ENCODE assay signal across 10 cellular contexts in genomic region chr4:129094347-129094746, GRCh38. TPM values are rescaled to one million over a fixed set of nuclear protein-coding genes. Genes with fewer than 3 reads are reported as not detected.
DNase-seq lines count a peak whose midpoint lies in the region; ATAC-seq and TF ChIP-seq lines count a peak whose summit lies in the region.
"Had no signal": no experiment of that assay in that cellular context is flagged by ENCODE, and none has a peak within 500 bp of the region (broad histone marks: within the 10 kb centered on the region; RNA-seq: fewer than 3 reads in every experiment).

No MANE protein-coding gene starts in this region.

- CTCF ChIA-PET in HCT116 (lab: Charles Lee): no interaction called here

- no peaks in the 10 kb centered on the region for H4K20me1 ChIP-seq in HCT116 (ENCODE audit: insufficient read depth)

- H3K4me3 ChIP-seq in CD4-positive, CD25-positive, alpha-beta regulatory T cell (ENCODE audit: low read depth, low read length): peak overlapping the region; percentile 99
- H3K4me3 ChIP-seq in HCT116 (replicated peaks in 1 of 2; ENCODE audit: low read depth in 1 of 2, low read length in 2 of 2) (peak overlapping the region in 1 of 2 experiments; percentile 86; a peak in 1 of 4 replicates), adipocyte (ENCODE audit: low read length) (peak overlapping the region; percentile 93)

- no peak for TF ChIP-seq RAD21 in HCT116 (IDR thresholded peaks at IDR 0.05; ENCODE audit: low read depth)

- TF ChIP-seq POLR2A in HCT116 (IDR thresholded peaks at IDR 0.05; ENCODE audit: borderline replicate concordance, extremely low read depth, insufficient read depth, insufficient read length): no peak

- peak overlapping the region in 1 of 3 donors; percentile 69 for H3K27ac Mint-ChIP-seq in CD4-positive, CD25-positive, alpha-beta regulatory T cell
- no peak overlapping the region for H3K27ac Mint-ChIP-seq in nephron

- H3K27ac ChIP-seq in CD4-positive, CD25-positive, alpha-beta regulatory T cell (ENCODE audit: insufficient read depth, low read length, poor library complexity, severe bottlenecking): peak overlapping the region; percentile 97
- no peak overlapping the region for H3K27ac ChIP-seq in HCT116 (ENCODE audit: low read depth, low read length)

- H3K27me3 Mint-ChIP-seq in CD4-positive, CD25-positive, alpha-beta regulatory T cell: no peaks in the 10 kb centered on the region
- no peaks in the 10 kb centered on the region for H3K27me3 Mint-ChIP-seq in nephron (ENCODE audit: low read depth)

- intact Hi-C loops in HCT116 (cut with micrococcal nuclease): no loop called here
- intact Hi-C loops in head of caudate nucleus (cut with DNase I): no loop called here

- H3K9me3 ChIP-seq in CD4-positive, CD25-positive, alpha-beta regulatory T cell (ENCODE audit: control insufficient read depth in 2 of 2, low read length in 2 of 2): no peaks in the 10 kb centered on the region
- H3K9me3 ChIP-seq in HCT116 (ENCODE audit: control insufficient read depth in 1 of 2, insufficient read depth in 1 of 2, low read depth in 1 of 2, low read length in 2 of 2) (no peaks in the 10 kb centered on the region), adipocyte (ENCODE audit: control insufficient read depth, low read length) (no peaks in the 10 kb centered on the region)
- H3K9me3 ChIP-seq: body of pancreas had no signal

- H3K27me3 ChIP-seq in CD4-positive, CD25-positive, alpha-beta regulatory T cell (ENCODE audit: control insufficient read depth, insufficient read depth, low read length): no peaks in the 10 kb centered on the region
- H3K27me3 ChIP-seq in HCT116 (ENCODE audit: insufficient read depth, low read length) (no peaks in the 10 kb centered on the region), adipocyte (replicated peaks; ENCODE audit: control insufficient read depth, insufficient read depth, low read length) (no peaks in the 10 kb centered on the region)
- H3K27me3 ChIP-seq: body of pancreas had no signal

- H2AFZ ChIP-seq in HCT116 (ENCODE audit: low read depth, low read length, poor library complexity, severe bottlenecking): no peak overlapping the region

- RAD21 ChIA-PET in HCT116 (lab: Charles Lee; ENCODE audit: low non-redundant PET in 1 of 2, low total read pairs in 2 of 2, uncharacterized antibody in 2 of 2, unreplicated experiment in 2 of 2): no interaction called here

- TF ChIP-seq CTCF in HCT116 (IDR thresholded peaks at IDR 0.05 in 2 of 3, conservative IDR thresholded peaks at IDR 0.05 in 1 of 3; ENCODE audit: borderline replicate concordance in 1 of 3, insufficient read depth in 1 of 3, low read depth in 2 of 3, low read length in 2 of 3) (no peak), nephron (IDR thresholded peaks at IDR 0.05; ENCODE audit: unreplicated experiment in 3 of 3) (no peak)

- no peaks in the 10 kb centered on the region for H3K9me3 Mint-ChIP-seq in CD4-positive, CD25-positive, alpha-beta regulatory T cell
- no peaks in the 10 kb centered on the region for H3K9me3 Mint-ChIP-seq in nephron

- H3K9me2 ChIP-seq in HCT116 (ENCODE audit: insufficient read depth): no peaks in the 10 kb centered on the region

- peak overlapping the region in 1 of 4 donors; percentile 55 for H3K4me3 Mint-ChIP-seq in CD4-positive, CD25-positive, alpha-beta regulatory T cell
- H3K4me3 Mint-ChIP-seq in nephron: peak overlapping the region; percentile 41 to 70 (median 66)

- no peaks in the 10 kb centered on the region for H3K36me3 Mint-ChIP-seq in CD4-positive, CD25-positive, alpha-beta regulatory T cell
- H3K36me3 Mint-ChIP-seq in nephron (ENCODE audit: low read depth): peaks cover 4% of the 10 kb centered on the region

- peak overlapping the region; percentile 82 for H3K4me2 ChIP-seq in HCT116 (ENCODE audit: low read length)

- H3K36me3 ChIP-seq in CD4-positive, CD25-positive, alpha-beta regulatory T cell (ENCODE audit: control insufficient read depth, insufficient read depth, low read length): no peaks in the 10 kb centered on the region
- no peaks in the 10 kb centered on the region for H3K36me3 ChIP-seq in HCT116 (ENCODE audit: control insufficient read depth in 1 of 2, insufficient read depth in 2 of 2, low read length in 2 of 2)
- H3K36me3 ChIP-seq in adipocyte (ENCODE audit: control insufficient read depth, insufficient read depth, low read length, severe bottlenecking): no peaks in the 10 kb centered on the region

- POLR2A ChIA-PET in HCT116 (lab: Charles Lee): no interaction called here

- peaks cover 50% of the 10 kb centered on the region for H3K4me1 ChIP-seq in CD4-positive, CD25-positive, alpha-beta regulatory T cell (ENCODE audit: control insufficient read depth, insufficient read depth, low read length, poor library complexity, severe bottlenecking)
- peaks cover 2 to 18% of the 10 kb centered on the region in 2 experiments; a peak in 3 of 4 replicates for H3K4me1 ChIP-seq in HCT116 (ENCODE audit: control insufficient read depth in 1 of 2, insufficient read depth in 2 of 2, low read length in 2 of 2)
- peaks cover 16% of the 10 kb centered on the region for H3K4me1 ChIP-seq in adipocyte (ENCODE audit: control insufficient read depth, insufficient read depth, low read length)

- no peak overlapping the region; the same call in 1 of the 2 replicates for H3K9ac ChIP-seq in HCT116 (ENCODE audit: low read length)
- peak overlapping the region; percentile 91 for H3K9ac ChIP-seq in adipocyte (ENCODE audit: low read length)

- H3K4me1 Mint-ChIP-seq in CD4-positive, CD25-positive, alpha-beta regulatory T cell: peaks cover 10 to 38% (median 33%) of the 10 kb centered on the region in 4 donors
- peaks cover 13% of the 10 kb centered on the region for H3K4me1 Mint-ChIP-seq in nephron

- H3K79me2 ChIP-seq in HCT116 (ENCODE audit: insufficient read depth, low read length): peaks cover 33% of the 10 kb centered on the region

- no TSS peak for BruUV-seq in HCT116 (replicated peaks; lab: Mats Ljungman, UMichigan)

- ATAC-seq in CD4-positive, CD25-positive, alpha-beta regulatory T cell (ENCODE audit: low read depth in 2 of 2): no peak
- no peak for ATAC-seq in HCT116
- no peak for ATAC-seq in HG03342 (IDR thresholded peaks at IDR 0.05; ENCODE audit: unreplicated experiment)
- ATAC-seq in GM18873 (IDR thresholded peaks at IDR 0.05; ENCODE audit: low FRiP score, unreplicated experiment): no peak

- DNase-seq in CD4-positive, CD25-positive, alpha-beta regulatory T cell: no peak
- DNase-seq in HCT116 (ENCODE audit: low read depth, low spot score): no peak
- no peak for DNase-seq in adipocyte (ENCODE audit: low read depth)
- DNase-seq in head of caudate nucleus: no peak
- no peak for DNase-seq in H4 (ENCODE audit: low spot score)
- DNase-seq: NCI-H226 had no signal

TF ChIP-seq in HCT116, 20 proteins besides CTCF, POLR2A, EP300 and RAD21 (continues in another document):
- TF ChIP-seq REST (IDR thresholded peaks at IDR 0.05; ENCODE audit: low read depth) (no peak), JUND (IDR thresholded peaks at IDR 0.05) (no peak), SRF (IDR thresholded peaks at IDR 0.05; ENCODE audit: low read depth) (no peak), ATF3 (IDR thresholded peaks at IDR 0.05) (no peak), MAX (IDR thresholded peaks at IDR 0.05) (no peak), TCF7L2 (IDR thresholded peaks at IDR 0.05; ENCODE audit: borderline replicate concordance, extremely low read depth, insufficient read depth, insufficient read length) (no peak), CEBPB (IDR thresholded peaks at IDR 0.05; ENCODE audit: low read depth) (no peak), SIN3A (IDR thresholded peaks at IDR 0.05; ENCODE audit: low read depth) (no peak), FOSL1 (IDR thresholded peaks at IDR 0.05; ENCODE audit: low read depth) (no peak), SP1 (IDR thresholded peaks at IDR 0.05; ENCODE audit: low read depth) (no peak), EGR1 (IDR thresholded peaks at IDR 0.05; ENCODE audit: low read depth) (no peak)

RNA-seq across cellular contexts. Expression of gene SCLT1, which starts 1.0 kb away (rescaled TPM):
- total RNA-seq in CD4-positive, CD25-positive, alpha-beta regulatory T cell: 33.3 TPM
- polyA plus RNA-seq in CD4-positive, CD25-positive, alpha-beta regulatory T cell: 1 to 10 TPM; 5.6 to 9.0 (median 6.7) TPM
- 13.3 TPM for total RNA-seq in HCT116 (2021; ENCODE audit: unreplicated experiment)
- polyA plus RNA-seq in HCT116 (2012): 3.7 and 5.8 TPM in 2 replicates
- 20.1 and 20.8 TPM in 2 replicates for total RNA-seq in H4 (2014; rRNA removed; shearing (Covaris generic))

RNA-seq across cellular contexts. Expression of gene C4orf33, which starts 1.6 kb away (rescaled TPM):
- 18.8 TPM for total RNA-seq in CD4-positive, CD25-positive, alpha-beta regulatory T cell
- 10 to 100 TPM in 1 of 4 donors, 1 to 10 TPM in 3; 4.2 to 13.0 (median 6.3) TPM for polyA plus RNA-seq in CD4-positive, CD25-positive, alpha-beta regulatory T cell
- 8.6 TPM for total RNA-seq in HCT116 (2021; ENCODE audit: unreplicated experiment)
- 4.5 and 5.9 TPM in 2 replicates for polyA plus RNA-seq in HCT116 (2012)
- 13.1 and 26.0 TPM in 2 replicates for total RNA-seq in H4 (2014; rRNA removed; shearing (Covaris generic))
